Comparison of ENCODE assay signal across 1 cellular context in the genomic region with DNA sequence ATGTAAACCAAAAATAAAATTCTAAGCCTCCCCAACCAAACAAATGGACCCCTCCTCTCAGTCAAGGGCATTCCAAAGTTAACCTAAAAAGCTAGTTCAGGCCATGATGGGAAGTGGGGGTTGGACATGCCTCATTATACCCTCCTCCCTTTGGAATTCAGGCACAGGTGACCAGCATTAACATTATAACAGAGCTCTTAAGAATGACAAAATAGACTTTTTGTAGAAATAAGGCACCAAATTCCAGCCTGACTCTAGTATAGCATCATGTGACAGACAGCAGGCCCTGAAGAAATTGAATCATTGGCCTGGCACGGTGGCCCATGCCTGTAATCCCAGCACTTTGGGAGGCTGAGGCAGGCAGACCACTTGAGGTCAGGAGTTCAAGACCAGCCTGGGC. TPM values are rescaled to one million over a fixed set of nuclear protein-coding genes. Genes with fewer than 3 reads are reported as not detected.
"Had no signal": no experiment of that assay in that cellular context is flagged by ENCODE, and none has a peak within 500 bp of the region (broad histone marks: within the 10 kb centered on the region; RNA-seq: fewer than 3 reads in every experiment).

No MANE protein-coding gene starts in this region.

RNA-seq across cellular contexts. Expression of a gene that starts 48.2 kb away (rescaled TPM):
- total RNA-seq: GM23248 had no signal
- polyA plus RNA-seq: GM23248 had no signal
